ENCODE assay signal across 8 cellular contexts in genomic region chr4:21948347-21949072, GRCh38. TPM values are rescaled to one million over a fixed set of nuclear protein-coding genes. Genes with fewer than 3 reads are reported as not detected.
DNase-seq lines count a peak whose midpoint lies in the region; ATAC-seq and TF ChIP-seq lines count a peak whose summit lies in the region.

TSS of gene KCNIP4 (minus strand) at chr4:21948772.

- H3K27ac ChIP-seq in psoas muscle, result no peak within 1 kb of the TSS

- DNase-seq in H7 (peak; percentile 90), foreskin fibroblast (peak; percentile 5 to 49), psoas muscle (peak in 1 of 2 donors; percentile 45), posterior vena cava (ENCODE audit: low spot score) (no peak), NCI-H774 (lab: John Stamatoyannopoulos, UW) (no peak), NCI-H2029 (lab: John Stamatoyannopoulos, UW) (no peak)

- H3K36me3 ChIP-seq in H7 (replicated peaks; ENCODE audit: control insufficient read depth, insufficient read depth, low read length) (no peaks in the 10 kb centered on the region), psoas muscle (ENCODE audit: insufficient read depth in 1 of 2, low read depth in 1 of 2) (no peaks in the 10 kb centered on the region)

- H3K27me3 ChIP-seq in H7 (ENCODE audit: control insufficient read depth, insufficient read depth, low read length) (peaks cover 32% of the 10 kb centered on the region), psoas muscle (ENCODE audit: insufficient read depth in 3 of 3, low read length in 2 of 3) (peaks cover 3 to 22% (median 12%) of the 10 kb centered on the region in 3 donors)

- H3K4me3 ChIP-seq in H7 (ENCODE audit: insufficient read depth, low read depth, low read length) (peak within 1 kb of the TSS; percentile 56), foreskin fibroblast (ENCODE audit: low read depth in 1 of 2, low read length in 2 of 2) (peak within 1 kb of the TSS; percentile 31 to 46), psoas muscle (peak within 1 kb of the TSS; percentile 39)

- WGBS in psoas muscle, 3 donors, result 1 to 3% (median 1%) methylated on average over 36 to 76 of the region's 81 CpGs

- H3K9me3 ChIP-seq in psoas muscle, result no peaks in the 10 kb centered on the region

- TF ChIP-seq CTCF in foreskin fibroblast (IDR thresholded peaks at IDR 0.05; ENCODE audit: low read depth, low read length) (no peak), psoas muscle (IDR thresholded peaks at IDR 0.05) (no peak)

- H3K4me1 ChIP-seq in psoas muscle, result no peaks in the 10 kb centered on the region

- peak; percentile 87 for ATAC-seq in SK-N-SH treated with all-trans-retinoic acid at 6 μM for 48 hours
- no peak for ATAC-seq in psoas muscle
- no peak for ATAC-seq in GM21528 (IDR thresholded peaks at IDR 0.05; ENCODE audit: low FRiP score, unreplicated experiment)

- intact Hi-C loops in psoas muscle (cut with DNase I) (no loop called here), posterior vena cava (cut with DNase I) (no loop called here)

TF ChIP-seq in SK-N-SH treated with all-trans-retinoic acid at 6 μM for 48 hours, 23 proteins besides CTCF, POLR2A, EP300 and RAD21:
- no peak for TF ChIP-seq ZNF565 (CRISPR knock-in tag; conservative IDR thresholded peaks at IDR 0.05; ENCODE audit: low read depth)
- TF ChIP-seq RARB (CRISPR knock-in tag; IDR thresholded peaks at IDR 0.05), result no peak
- TF ChIP-seq ISL1 (CRISPR knock-in tag; IDR thresholded peaks at IDR 0.05), result no peak
- TF ChIP-seq TSHZ2 (CRISPR knock-in tag; IDR thresholded peaks at IDR 0.05), result no peak
- TF ChIP-seq TOX (CRISPR knock-in tag; IDR thresholded peaks at IDR 0.05; ENCODE audit: borderline replicate concordance), result no peak
- TF ChIP-seq ESRRG (CRISPR knock-in tag; IDR thresholded peaks at IDR 0.05), result no peak
- TF ChIP-seq SNAI2 (CRISPR knock-in tag; IDR thresholded peaks at IDR 0.05), result no peak
- TF ChIP-seq ZNF70 (CRISPR knock-in tag; IDR thresholded peaks at IDR 0.05), result no peak
- TF ChIP-seq POU6F1 (CRISPR knock-in tag; IDR thresholded peaks at IDR 0.05; ENCODE audit: borderline replicate concordance, low read depth), result no peak
- no peak for TF ChIP-seq ARNTL (CRISPR knock-in tag; IDR thresholded peaks at IDR 0.05; ENCODE audit: borderline replicate concordance, low read depth)
- no peak for TF ChIP-seq ZNF8 (CRISPR knock-in tag; IDR thresholded peaks at IDR 0.05)
- TF ChIP-seq PATZ1 (CRISPR knock-in tag; IDR thresholded peaks at IDR 0.05; ENCODE audit: borderline replicate concordance), result no peak
- no peak for TF ChIP-seq PPARA (CRISPR knock-in tag; IDR thresholded peaks at IDR 0.05; ENCODE audit: borderline replicate concordance)
- no peak for TF ChIP-seq CREB5 (CRISPR knock-in tag; IDR thresholded peaks at IDR 0.05; ENCODE audit: low read depth)
- no peak for TF ChIP-seq TCF4 (CRISPR knock-in tag; IDR thresholded peaks at IDR 0.05; ENCODE audit: borderline replicate concordance)
- no peak for TF ChIP-seq BACH2 (CRISPR knock-in tag; IDR thresholded peaks at IDR 0.05; ENCODE audit: borderline replicate concordance)
- TF ChIP-seq ZFP30 (CRISPR knock-in tag; IDR thresholded peaks at IDR 0.05), result no peak
- no peak for TF ChIP-seq CSRNP3 (CRISPR knock-in tag; IDR thresholded peaks at IDR 0.05)
- TF ChIP-seq OSR1 (CRISPR knock-in tag; IDR thresholded peaks at IDR 0.05), result no peak
- TF ChIP-seq ZFP3 (CRISPR knock-in tag; IDR thresholded peaks at IDR 0.05), result no peak

RNA-seq across cellular contexts. Expression of gene KCNIP4, which starts in this region (rescaled TPM):
- not detected in 2 replicates for total RNA-seq in H7 (2014; rRNA removed; shearing (Covaris generic))
- total RNA-seq in psoas muscle (not detected), posterior vena cava (under 1 TPM in 1 of 2 donors, not detected in 1; 0.60 TPM)
- polyA plus RNA-seq in psoas muscle, result under 1 TPM in 1 of 3 donors, not detected in 2; 0.03 TPM

Comparison
In these comparisons a context has a peak if more than half of its experiments do, and no peak if none do; other contexts are left out.
1. Peak in DNase-seq and H3K4me3 ChIP-seq in H7; RNA of the gene not detected or under 1 TPM.
2. DNase-seq: peak in foreskin fibroblast (2 of 2); none in posterior vena cava (single experiment), NCI-H774 (single experiment) and NCI-H2029 (single experiment).
3. Peak in every context shown above with its lines, with median percentiles within 50 percentile points of each other: H3K4me3 ChIP-seq.